Comparison of ENCODE assay signal across 1 cellular context in the genomic region with DNA sequence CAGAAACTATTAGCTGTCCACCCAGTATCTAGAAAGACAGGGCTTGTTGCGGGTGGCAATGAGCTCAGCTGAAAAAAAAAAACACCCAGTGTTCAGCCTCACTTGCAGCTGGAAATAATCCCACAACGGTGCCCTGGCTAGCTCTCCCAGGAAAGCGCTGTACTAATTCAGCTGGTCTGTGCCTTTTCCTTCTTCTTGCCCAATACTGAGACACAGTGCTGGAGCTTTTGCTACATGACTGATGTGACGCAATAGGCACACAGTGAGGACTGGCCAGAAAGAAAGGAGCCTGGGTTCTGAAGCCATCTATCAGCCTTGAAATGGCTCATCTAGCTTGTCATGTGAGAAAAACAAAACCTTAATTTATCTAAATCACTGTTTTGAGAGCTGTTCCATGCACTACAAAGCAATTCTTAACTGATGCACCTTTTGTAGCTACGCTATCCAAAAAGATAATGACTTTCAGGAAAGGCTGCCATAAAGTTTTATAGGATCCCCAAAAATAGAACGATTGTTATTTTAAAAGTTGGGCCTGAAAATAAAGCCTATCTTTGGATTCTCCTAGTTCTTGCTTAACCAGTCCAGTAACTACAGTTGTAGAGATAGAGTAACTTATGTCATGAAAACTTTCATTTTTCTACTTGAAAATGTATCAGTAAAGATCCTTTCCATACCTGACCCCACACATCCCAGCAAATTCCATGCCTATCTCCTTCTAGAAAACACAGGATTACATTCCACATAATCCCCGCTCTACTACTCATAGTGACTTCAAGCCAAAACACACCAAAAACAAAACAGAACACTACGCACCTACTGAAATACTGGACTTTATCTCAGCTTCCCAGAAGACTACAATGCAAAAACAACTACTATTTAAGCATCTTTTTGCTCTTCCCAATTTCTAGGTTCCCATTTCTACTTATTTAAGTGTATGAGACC.
A peak's percentile ranks its signal among the peaks of the same experiment; 100 is the strongest.
TF ChIP-seq lines count a peak whose summit lies in the region.

No MANE protein-coding gene starts in this region.

TF ChIP-seq in H1, 55 proteins besides CTCF, POLR2A, EP300 and RAD21:
- TF ChIP-seq YY1 (IDR thresholded peaks at IDR 0.05; ENCODE audit: low read depth, low read length) (no peak), TAF1 (IDR thresholded peaks at IDR 0.05; ENCODE audit: low read depth, low read length) (no peak), FOSL1 (IDR thresholded peaks at IDR 0.05; ENCODE audit: insufficient read depth, low read depth, low read length) (no peak), CEBPB (IDR thresholded peaks at IDR 0.05; ENCODE audit: low read depth, low read length) (peak; percentile 61; the same call in 1 of the 2 replicates), PHF8 (conservative IDR thresholded peaks at IDR 0.05; ENCODE audit: low read depth, low read length) (no peak)
TF ChIP-seq in H1: peak in this region for 1.
